Comparison of ENCODE assay signal across 8 cellular contexts in the genomic region with DNA sequence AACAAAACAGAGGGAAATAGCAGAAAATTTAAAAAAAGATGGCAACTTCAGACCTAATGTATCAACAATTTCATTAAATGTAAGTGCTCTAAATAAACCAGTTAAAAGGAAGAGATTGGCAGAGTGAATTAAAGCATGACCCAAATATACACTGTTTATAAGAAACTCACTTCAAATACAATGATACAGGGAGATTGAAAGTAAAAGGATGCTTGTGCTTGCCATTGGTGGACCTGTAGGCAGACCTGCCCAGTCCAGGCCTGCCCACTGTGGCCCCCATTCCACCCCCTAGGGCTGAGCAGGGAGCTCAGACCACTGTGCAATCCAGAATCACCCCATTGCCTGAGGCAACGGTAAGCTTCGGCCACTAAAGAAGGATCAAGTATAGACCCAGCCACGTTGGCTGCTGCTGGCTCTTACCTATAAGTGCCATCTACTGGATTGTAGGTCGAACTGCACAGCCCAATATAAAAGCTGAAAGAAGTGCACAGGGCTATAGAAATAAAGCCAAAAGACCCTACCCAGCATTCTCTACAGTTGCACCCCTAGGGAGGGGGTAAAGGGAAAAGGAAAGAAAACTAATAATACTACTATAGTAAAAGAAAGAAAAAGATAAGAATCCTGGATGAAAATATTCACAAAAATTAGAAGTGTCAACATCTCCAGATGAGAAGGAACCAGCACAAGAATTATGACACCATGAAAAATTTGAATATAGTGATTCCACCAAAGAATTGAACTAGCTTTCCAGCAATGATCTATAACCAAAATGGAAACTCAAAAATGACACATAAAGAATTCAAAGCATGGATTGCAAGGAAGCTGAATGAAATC. TPM values are rescaled to one million over a fixed set of nuclear protein-coding genes. Genes with fewer than 3 reads are reported as not detected.
DNase-seq lines count a peak whose midpoint lies in the region; ATAC-seq and TF ChIP-seq lines count a peak whose summit lies in the region.

No MANE protein-coding gene starts in this region.

- H3K4me3 Mint-ChIP-seq in immature natural killer cell = peak overlapping the region; percentile 41 to 76 (median 46)

- intact Hi-C loops in A673 (cut with micrococcal nuclease; ENCODE audit: unreplicated experiment) = loop anchor here (1.0 to 10.0 kb wide), 5 partner anchors 222 to 1620 kb away; partner anchors contain the start of gene DLL1

- TF ChIP-seq CTCF in A673 (conservative IDR thresholded peaks at IDR 0.05; ENCODE audit: low read depth, low read length) = peak; percentile 84
- TF ChIP-seq CTCF in astrocyte of the spinal cord (IDR thresholded peaks at IDR 0.05; ENCODE audit: low read depth, low read length) = peak; percentile 88

- in situ Hi-C loops in astrocyte of the spinal cord (cut with HindIII; ENCODE audit: low sequenced_read_pairs) = no loop called here

- H3K27ac Mint-ChIP-seq in immature natural killer cell = peak overlapping the region in 3 of 6 donors; percentile 28 to 43 (median 41)

- H3K27me3 ChIP-seq in A673 (replicated peaks; ENCODE audit: insufficient read depth, low read depth, low read length, poor library complexity) = no peaks in the 10 kb centered on the region

- ATAC-seq in GM18499 (IDR thresholded peaks at IDR 0.05; ENCODE audit: insufficient read depth, unreplicated experiment) (peak; percentile 77), HG02763 (IDR thresholded peaks at IDR 0.05; ENCODE audit: unreplicated experiment) (peak; percentile 82)

- H3K36me3 ChIP-seq in A673 (ENCODE audit: insufficient read depth, low read length, poor library complexity, severe bottlenecking) = no peaks in the 10 kb centered on the region

- peaks cover 9 to 17% of the 10 kb centered on the region in 2 donors for H3K4me1 Mint-ChIP-seq in immature natural killer cell

- no TSS peak for BruUV-seq in A673 (replicated peaks; lab: Mats Ljungman, UMichigan)

- H3K27me3 Mint-ChIP-seq in immature natural killer cell (ENCODE audit: low read depth in 3 of 3) = peaks cover 11 to 17% (median 16%) of the 10 kb centered on the region in 3 donors

- POLR2A ChIA-PET in A673 (lab: Charles Lee; ENCODE audit: low non-redundant PET) = no interaction called here

- H3K36me3 Mint-ChIP-seq in immature natural killer cell = peaks cover 0 to 6% (median 0%) of the 10 kb centered on the region in 3 donors

- no peaks in the 10 kb centered on the region for H3K4me1 ChIP-seq in A673 (ENCODE audit: insufficient read depth, low read length, poor library complexity, severe bottlenecking)

- H3K9me3 Mint-ChIP-seq in immature natural killer cell = no peaks in the 10 kb centered on the region

- H3K27ac ChIP-seq in A673 (ENCODE audit: low read depth, low read length, poor library complexity, severe bottlenecking) = no peak overlapping the region

- H3K9me3 ChIP-seq in A673 (ENCODE audit: low read depth, low read length, poor library complexity, severe bottlenecking) = no peaks in the 10 kb centered on the region

- peak; percentile 76 for DNase-seq in A673 (ENCODE audit: low spot score)
- DNase-seq in NCI-H1092 treated with DMSO at 0.1 percent for 48 hours (lab: John Stamatoyannopoulos, UW) = peak; percentile 92
- peak; percentile 33 for DNase-seq in SKM-1 (lab: John Stamatoyannopoulos, UW; ENCODE audit: unreplicated experiment)
- peak; percentile 79 for DNase-seq in astrocyte of the spinal cord (ENCODE audit: low read depth, low spot score)
- DNase-seq in immature natural killer cell = peak; percentile 53 to 66 (median 65)
- DNase-seq in stimulated activated CD4-positive, alpha-beta T cell treated with anti-CD3 and anti-CD28 coated beads, Interleukin-4, amount 100 ng/mL, for 1 hour = peak; percentile 18

- H3K4me3 ChIP-seq in A673 (ENCODE audit: low read depth, low read length, poor library complexity, severe bottlenecking) (no peak overlapping the region), astrocyte of the spinal cord (ENCODE audit: low read depth, low read length) (no peak overlapping the region)

- CTCF ChIA-PET in A673 (lab: Charles Lee) = interaction anchor here (0.6 to 2.0 kb wide), 5 partner anchors 19 to 726 kb away, joined by 3 to 14 read pairs (median 4); no protein-coding TSS in a partner anchor

RNA-seq across cellular contexts. Expression of gene PSMB1, which starts 36.1 kb away (rescaled TPM):
- 356 and 358 TPM in 2 replicates for total RNA-seq in A673 (2021)
- polyA plus RNA-seq in immature natural killer cell = 100 to 1,000 TPM; 500 to 935 (median 673) TPM

RNA-seq across cellular contexts. Expression of gene TBP, which starts 37.2 kb away (rescaled TPM):
- 21.7 and 23.7 TPM in 2 replicates for total RNA-seq in A673 (2021)
- 10 to 100 TPM in 2 of 3 donors, 1 to 10 TPM in 1; 9.4 to 19.8 (median 10.3) TPM for polyA plus RNA-seq in immature natural killer cell

Comparison
In these comparisons a context has a peak if more than half of its experiments do, and no peak if none do; other contexts are left out.
1. DNase-seq: peak in every context shown above with its lines; median percentile 92 in NCI-H1092 treated with DMSO at 0.1 percent for 48 hours; 79 in astrocyte of the spinal cord; 76 in A673; 65 in immature natural killer cell; 33 in SKM-1; 18 in stimulated activated CD4-positive, alpha-beta T cell treated with anti-CD3 and anti-CD28 coated beads, Interleukin-4, amount 100 ng/mL, for 1 hour.